1 cellular context compared by ENCODE assay signal in the genomic region with DNA sequence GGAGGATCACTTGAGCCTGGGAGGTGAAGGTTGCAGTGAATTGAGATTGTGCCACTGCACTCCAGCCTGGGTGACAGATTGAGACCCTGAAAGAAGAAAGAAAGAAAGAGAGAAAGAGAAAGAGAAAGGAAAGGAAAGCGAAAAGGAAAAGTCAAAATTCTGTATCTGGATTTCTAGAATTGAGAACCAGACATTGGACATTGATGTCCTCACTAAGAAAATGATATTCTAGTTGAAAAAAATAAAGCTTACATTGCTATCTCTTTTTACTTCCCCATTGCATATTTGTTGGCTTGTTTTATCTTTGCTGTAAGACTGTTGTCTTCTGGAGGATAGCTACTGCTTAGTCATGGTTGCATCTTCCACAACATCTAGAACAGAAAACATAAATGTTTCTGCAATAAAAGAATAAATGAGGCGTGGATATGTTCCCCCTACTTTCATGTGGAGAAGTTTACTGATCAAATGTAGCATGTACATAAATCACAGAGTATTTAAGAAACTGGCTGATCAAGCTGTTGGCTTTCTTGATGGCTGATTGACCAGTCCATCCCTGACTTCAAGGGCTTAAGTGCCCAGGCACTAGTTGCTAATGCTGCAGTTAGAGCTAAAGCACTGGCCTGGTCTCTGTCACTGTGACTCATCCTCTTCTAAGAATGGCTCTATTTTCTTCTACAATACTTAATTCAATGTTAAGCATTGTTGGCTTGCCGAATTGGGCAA.
TF ChIP-seq lines count a peak whose summit lies in the region.

No MANE protein-coding gene starts in this region.

TF ChIP-seq in K562, 482 proteins besides CTCF, POLR2A, EP300 and RAD21 (continued from another document and continues in another):
- TF ChIP-seq, protein P1, sequence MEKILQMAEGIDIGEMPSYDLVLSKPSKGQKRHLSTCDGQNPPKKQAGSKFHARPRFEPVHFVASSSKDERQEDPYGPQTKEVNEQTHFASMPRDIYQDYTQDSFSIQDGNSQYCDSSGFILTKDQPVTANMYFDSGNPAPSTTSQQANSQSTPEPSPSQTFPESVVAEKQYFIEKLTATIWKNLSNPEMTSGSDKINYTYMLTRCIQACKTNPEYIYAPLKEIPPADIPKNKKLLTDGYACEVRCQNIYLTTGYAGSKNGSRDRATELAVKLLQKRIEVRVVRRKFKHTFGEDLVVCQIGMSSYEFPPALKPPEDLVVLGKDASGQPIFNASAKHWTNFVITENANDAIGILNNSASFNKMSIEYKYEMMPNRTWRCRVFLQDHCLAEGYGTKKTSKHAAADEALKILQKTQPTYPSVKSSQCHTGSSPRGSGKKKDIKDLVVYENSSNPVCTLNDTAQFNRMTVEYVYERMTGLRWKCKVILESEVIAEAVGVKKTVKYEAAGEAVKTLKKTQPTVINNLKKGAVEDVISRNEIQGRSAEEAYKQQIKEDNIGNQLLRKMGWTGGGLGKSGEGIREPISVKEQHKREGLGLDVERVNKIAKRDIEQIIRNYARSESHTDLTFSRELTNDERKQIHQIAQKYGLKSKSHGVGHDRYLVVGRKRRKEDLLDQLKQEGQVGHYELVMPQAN (IDR thresholded peaks at IDR 0.05; ENCODE audit: borderline replicate concordance) = peak; percentile 50; the same call in 1 of the 2 replicates
- peak; percentile 50; the same call in 1 of the 2 replicates for TF ChIP-seq CBFA2T2 (conservative IDR thresholded peaks at IDR 0.05)
- TF ChIP-seq, protein P2, sequence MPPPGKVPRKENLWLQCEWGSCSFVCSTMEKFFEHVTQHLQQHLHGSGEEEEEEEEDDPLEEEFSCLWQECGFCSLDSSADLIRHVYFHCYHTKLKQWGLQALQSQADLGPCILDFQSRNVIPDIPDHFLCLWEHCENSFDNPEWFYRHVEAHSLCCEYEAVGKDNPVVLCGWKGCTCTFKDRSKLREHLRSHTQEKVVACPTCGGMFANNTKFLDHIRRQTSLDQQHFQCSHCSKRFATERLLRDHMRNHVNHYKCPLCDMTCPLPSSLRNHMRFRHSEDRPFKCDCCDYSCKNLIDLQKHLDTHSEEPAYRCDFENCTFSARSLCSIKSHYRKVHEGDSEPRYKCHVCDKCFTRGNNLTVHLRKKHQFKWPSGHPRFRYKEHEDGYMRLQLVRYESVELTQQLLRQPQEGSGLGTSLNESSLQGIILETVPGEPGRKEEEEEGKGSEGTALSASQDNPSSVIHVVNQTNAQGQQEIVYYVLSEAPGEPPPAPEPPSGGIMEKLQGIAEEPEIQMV (tag; conservative IDR thresholded peaks at IDR 0.05; ENCODE audit: low read depth) = 0 out of 2 replicates have a peak, but pooled peaks have one; percentile 36
- TF ChIP-seq PHF21A (IDR thresholded peaks at IDR 0.05; ENCODE audit: borderline replicate concordance, low read depth) = no peak
- TF ChIP-seq ZNF316 (IDR thresholded peaks at IDR 0.05) = peak; percentile 93
- TF ChIP-seq, protein P3, sequence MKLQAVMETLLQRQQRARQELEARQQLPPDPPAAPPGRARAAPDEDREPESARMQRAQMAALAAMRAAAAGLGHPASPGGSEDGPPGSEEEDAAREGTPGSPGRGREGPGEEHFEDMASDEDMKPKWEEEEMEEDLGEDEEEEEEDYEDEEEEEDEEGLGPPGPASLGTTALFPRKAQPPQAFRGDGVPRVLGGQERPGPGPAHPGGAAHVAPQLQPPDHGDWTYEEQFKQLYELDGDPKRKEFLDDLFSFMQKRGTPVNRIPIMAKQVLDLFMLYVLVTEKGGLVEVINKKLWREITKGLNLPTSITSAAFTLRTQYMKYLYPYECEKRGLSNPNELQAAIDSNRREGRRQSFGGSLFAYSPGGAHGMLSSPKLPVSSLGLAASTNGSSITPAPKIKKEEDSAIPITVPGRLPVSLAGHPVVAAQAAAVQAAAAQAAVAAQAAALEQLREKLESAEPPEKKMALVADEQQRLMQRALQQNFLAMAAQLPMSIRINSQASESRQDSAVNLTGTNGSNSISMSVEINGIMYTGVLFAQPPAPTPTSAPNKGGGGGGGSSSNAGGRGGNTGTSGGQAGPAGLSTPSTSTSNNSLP (IDR thresholded peaks at IDR 0.05; ENCODE audit: borderline replicate concordance, low read depth, low read length) = peak; percentile 7; the same call in 1 of the 2 replicates
- peak; percentile 66 for TF ChIP-seq GATAD2A (IDR thresholded peaks at IDR 0.05)
- 0 out of 2 replicates have a peak, but pooled peaks have one; percentile 67 for TF ChIP-seq HDAC2 (IDR thresholded peaks at IDR 0.05)
- TF ChIP-seq, protein P4, sequence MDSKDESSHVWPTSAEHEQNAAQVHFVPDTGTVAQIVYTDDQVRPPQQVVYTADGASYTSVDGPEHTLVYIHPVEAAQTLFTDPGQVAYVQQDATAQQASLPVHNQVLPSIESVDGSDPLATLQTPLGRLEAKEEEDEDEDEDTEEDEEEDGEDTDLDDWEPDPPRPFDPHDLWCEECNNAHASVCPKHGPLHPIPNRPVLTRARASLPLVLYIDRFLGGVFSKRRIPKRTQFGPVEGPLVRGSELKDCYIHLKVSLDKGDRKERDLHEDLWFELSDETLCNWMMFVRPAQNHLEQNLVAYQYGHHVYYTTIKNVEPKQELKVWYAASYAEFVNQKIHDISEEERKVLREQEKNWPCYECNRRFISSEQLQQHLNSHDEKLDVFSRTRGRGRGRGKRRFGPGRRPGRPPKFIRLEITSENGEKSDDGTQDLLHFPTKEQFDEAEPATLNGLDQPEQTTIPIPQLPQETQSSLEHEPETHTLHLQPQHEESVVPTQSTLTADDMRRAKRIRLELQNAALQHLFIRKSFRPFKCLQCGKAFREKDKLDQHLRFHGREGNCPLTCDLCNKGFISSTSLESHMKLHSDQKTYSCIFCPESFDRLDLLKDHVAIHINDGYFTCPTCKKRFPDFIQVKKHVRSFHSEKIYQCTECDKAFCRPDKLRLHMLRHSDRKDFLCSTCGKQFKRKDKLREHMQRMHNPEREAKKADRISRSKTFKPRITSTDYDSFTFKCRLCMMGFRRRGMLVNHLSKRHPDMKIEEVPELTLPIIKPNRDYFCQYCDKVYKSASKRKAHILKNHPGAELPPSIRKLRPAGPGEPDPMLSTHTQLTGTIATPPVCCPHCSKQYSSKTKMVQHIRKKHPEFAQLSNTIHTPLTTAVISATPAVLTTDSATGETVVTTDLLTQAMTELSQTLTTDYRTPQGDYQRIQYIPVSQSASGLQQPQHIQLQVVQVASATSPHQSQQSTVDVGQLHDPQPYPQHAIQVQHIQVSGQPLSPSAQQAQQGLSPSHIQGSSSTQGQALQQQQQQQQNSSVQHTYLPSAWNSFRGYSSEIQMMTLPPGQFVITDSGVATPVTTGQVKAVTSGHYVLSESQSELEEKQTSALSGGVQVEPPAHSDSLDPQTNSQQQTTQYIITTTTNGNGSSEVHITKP (IDR thresholded peaks at IDR 0.05; ENCODE audit: partially characterized antibody) = peak; percentile 59
- no peak for TF ChIP-seq TOE1 (IDR thresholded peaks at IDR 0.05; ENCODE audit: borderline replicate concordance)
- no peak for TF ChIP-seq TOE1 (CRISPR knock-in tag; IDR thresholded peaks at IDR 0.05; ENCODE audit: borderline replicate concordance, low read depth)
- TF ChIP-seq ARHGAP35 (IDR thresholded peaks at IDR 0.05; ENCODE audit: partially characterized antibody) = peak; percentile 3
- peak; percentile 91 for TF ChIP-seq ARID1B (IDR thresholded peaks at IDR 0.05)
- TF ChIP-seq SLC30A9 (CRISPR knock-in tag; IDR thresholded peaks at IDR 0.05) = no peak
- peak; percentile 71 for TF ChIP-seq TEAD4 (IDR thresholded peaks at IDR 0.05; ENCODE audit: low read length)
- no peak for TF ChIP-seq TEAD4 (CRISPR knock-in tag; IDR thresholded peaks at IDR 0.05; ENCODE audit: borderline replicate concordance)
- 0 out of 4 replicates have a peak, but pooled peaks of 1 of the 2 experiments have one; percentile 84 for TF ChIP-seq ARNT (IDR thresholded peaks at IDR 0.05)
- TF ChIP-seq, protein P5, sequence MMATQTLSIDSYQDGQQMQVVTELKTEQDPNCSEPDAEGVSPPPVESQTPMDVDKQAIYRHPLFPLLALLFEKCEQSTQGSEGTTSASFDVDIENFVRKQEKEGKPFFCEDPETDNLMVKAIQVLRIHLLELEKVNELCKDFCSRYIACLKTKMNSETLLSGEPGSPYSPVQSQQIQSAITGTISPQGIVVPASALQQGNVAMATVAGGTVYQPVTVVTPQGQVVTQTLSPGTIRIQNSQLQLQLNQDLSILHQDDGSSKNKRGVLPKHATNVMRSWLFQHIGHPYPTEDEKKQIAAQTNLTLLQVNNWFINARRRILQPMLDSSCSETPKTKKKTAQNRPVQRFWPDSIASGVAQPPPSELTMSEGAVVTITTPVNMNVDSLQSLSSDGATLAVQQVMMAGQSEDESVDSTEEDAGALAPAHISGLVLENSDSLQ (IDR thresholded peaks at IDR 0.05) = peak; percentile 35; the same call in 1 of the 2 replicates
- TF ChIP-seq MCM2 (IDR thresholded peaks at IDR 0.05; ENCODE audit: low read depth) = no peak
- TF ChIP-seq JUN (IDR thresholded peaks at IDR 0.05; ENCODE audit: borderline replicate concordance, low read depth, low read length) = 0 out of 2 replicates have a peak, but pooled peaks have one; percentile 2
- TF ChIP-seq JUN (CRISPR knock-in tag; IDR thresholded peaks at IDR 0.05; ENCODE audit: borderline replicate concordance) = no peak
- TF ChIP-seq GABPB1 (CRISPR knock-in tag; IDR thresholded peaks at IDR 0.05) = 0 out of 2 replicates have a peak, but pooled peaks have one; percentile 28
- TF ChIP-seq ZNF766 (CRISPR knock-in tag; conservative IDR thresholded peaks at IDR 0.05) = peak; percentile 54
- peak; percentile 93 for TF ChIP-seq MECOM (CRISPR knock-in tag; IDR thresholded peaks at IDR 0.05)
- no peak for TF ChIP-seq ZNF507 (tag; conservative IDR thresholded peaks at IDR 0.05)
- TF ChIP-seq, protein P6, sequence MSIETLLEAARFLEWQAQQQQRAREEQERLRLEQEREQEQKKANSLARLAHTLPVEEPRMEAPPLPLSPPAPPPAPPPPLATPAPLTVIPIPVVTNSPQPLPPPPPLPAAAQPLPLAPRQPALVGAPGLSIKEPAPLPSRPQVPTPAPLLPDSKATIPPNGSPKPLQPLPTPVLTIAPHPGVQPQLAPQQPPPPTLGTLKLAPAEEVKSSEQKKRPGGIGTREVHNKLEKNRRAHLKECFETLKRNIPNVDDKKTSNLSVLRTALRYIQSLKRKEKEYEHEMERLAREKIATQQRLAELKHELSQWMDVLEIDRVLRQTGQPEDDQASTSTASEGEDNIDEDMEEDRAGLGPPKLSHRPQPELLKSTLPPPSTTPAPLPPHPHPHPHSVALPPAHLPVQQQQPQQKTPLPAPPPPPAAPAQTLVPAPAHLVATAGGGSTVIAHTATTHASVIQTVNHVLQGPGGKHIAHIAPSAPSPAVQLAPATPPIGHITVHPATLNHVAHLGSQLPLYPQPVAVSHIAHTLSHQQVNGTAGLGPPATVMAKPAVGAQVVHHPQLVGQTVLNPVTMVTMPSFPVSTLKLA (conservative IDR thresholded peaks at IDR 0.05) = peak in 1 of 2 experiments; percentile 23; a peak in 2 of 4 replicates
- TF ChIP-seq RCOR1 (IDR thresholded peaks at IDR 0.05; ENCODE audit: borderline replicate concordance in 1 of 2, low read depth in 2 of 2, low read length in 2 of 2) = peak in 1 of 2 experiments; percentile 79; a peak in 2 of 4 replicates
- TF ChIP-seq, protein P7, sequence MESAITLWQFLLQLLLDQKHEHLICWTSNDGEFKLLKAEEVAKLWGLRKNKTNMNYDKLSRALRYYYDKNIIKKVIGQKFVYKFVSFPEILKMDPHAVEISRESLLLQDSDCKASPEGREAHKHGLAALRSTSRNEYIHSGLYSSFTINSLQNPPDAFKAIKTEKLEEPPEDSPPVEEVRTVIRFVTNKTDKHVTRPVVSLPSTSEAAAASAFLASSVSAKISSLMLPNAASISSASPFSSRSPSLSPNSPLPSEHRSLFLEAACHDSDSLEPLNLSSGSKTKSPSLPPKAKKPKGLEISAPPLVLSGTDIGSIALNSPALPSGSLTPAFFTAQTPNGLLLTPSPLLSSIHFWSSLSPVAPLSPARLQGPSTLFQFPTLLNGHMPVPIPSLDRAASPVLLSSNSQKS (CRISPR knock-in tag; IDR thresholded peaks at IDR 0.05) = no peak
- TF ChIP-seq, protein P8, sequence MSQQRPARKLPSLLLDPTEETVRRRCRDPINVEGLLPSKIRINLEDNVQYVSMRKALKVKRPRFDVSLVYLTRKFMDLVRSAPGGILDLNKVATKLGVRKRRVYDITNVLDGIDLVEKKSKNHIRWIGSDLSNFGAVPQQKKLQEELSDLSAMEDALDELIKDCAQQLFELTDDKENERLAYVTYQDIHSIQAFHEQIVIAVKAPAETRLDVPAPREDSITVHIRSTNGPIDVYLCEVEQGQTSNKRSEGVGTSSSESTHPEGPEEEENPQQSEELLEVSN (IDR thresholded peaks at IDR 0.05; ENCODE audit: borderline replicate concordance in 1 of 2, extremely low read depth in 1 of 2, insufficient read depth in 1 of 2, insufficient read length in 1 of 2, low read depth in 1 of 2, low read length in 1 of 2, poor library complexity in 1 of 2, severe bottlenecking in 1 of 2) = no peak
- TF ChIP-seq, protein P9, sequence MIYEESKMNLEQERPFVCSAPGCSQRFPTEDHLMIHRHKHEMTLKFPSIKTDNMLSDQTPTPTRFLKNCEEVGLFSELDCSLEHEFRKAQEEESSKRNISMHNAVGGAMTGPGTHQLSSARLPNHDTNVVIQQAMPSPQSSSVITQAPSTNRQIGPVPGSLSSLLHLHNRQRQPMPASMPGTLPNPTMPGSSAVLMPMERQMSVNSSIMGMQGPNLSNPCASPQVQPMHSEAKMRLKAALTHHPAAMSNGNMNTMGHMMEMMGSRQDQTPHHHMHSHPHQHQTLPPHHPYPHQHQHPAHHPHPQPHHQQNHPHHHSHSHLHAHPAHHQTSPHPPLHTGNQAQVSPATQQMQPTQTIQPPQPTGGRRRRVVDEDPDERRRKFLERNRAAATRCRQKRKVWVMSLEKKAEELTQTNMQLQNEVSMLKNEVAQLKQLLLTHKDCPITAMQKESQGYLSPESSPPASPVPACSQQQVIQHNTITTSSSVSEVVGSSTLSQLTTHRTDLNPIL (CRISPR knock-in tag; IDR thresholded peaks at IDR 0.05) = no peak
- TF ChIP-seq RB1 (IDR thresholded peaks at IDR 0.05; ENCODE audit: low read depth) = no peak
- TF ChIP-seq SMAD2 (IDR thresholded peaks at IDR 0.05; ENCODE audit: low read depth, low read length) = no peak
- TF ChIP-seq, protein P10, sequence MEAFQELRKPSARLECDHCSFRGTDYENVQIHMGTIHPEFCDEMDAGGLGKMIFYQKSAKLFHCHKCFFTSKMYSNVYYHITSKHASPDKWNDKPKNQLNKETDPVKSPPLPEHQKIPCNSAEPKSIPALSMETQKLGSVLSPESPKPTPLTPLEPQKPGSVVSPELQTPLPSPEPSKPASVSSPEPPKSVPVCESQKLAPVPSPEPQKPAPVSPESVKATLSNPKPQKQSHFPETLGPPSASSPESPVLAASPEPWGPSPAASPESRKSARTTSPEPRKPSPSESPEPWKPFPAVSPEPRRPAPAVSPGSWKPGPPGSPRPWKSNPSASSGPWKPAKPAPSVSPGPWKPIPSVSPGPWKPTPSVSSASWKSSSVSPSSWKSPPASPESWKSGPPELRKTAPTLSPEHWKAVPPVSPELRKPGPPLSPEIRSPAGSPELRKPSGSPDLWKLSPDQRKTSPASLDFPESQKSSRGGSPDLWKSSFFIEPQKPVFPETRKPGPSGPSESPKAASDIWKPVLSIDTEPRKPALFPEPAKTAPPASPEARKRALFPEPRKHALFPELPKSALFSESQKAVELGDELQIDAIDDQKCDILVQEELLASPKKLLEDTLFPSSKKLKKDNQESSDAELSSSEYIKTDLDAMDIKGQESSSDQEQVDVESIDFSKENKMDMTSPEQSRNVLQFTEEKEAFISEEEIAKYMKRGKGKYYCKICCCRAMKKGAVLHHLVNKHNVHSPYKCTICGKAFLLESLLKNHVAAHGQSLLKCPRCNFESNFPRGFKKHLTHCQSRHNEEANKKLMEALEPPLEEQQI (IDR thresholded peaks at IDR 0.05) = peak; percentile 65
- no peak for TF ChIP-seq MEF2D (tag; conservative IDR thresholded peaks at IDR 0.05; ENCODE audit: low read depth)
- peak; percentile 80 for TF ChIP-seq ZNF175 (CRISPR knock-in tag; IDR thresholded peaks at IDR 0.05; ENCODE audit: low read depth)
- TF ChIP-seq ZNF589 (CRISPR knock-in tag; IDR thresholded peaks at IDR 0.05; ENCODE audit: low read depth) = peak; percentile 58; the same call in 1 of the 2 replicates
- peak; percentile 95 for TF ChIP-seq NFE2 (IDR thresholded peaks at IDR 0.05; ENCODE audit: low read depth)
- TF ChIP-seq HEY1 (CRISPR knock-in tag; IDR thresholded peaks at IDR 0.05; ENCODE audit: borderline replicate concordance) = peak; percentile 69; the same call in 1 of the 2 replicates
- no peak for TF ChIP-seq ZC3H4 (CRISPR knock-in tag; IDR thresholded peaks at IDR 0.05; ENCODE audit: borderline replicate concordance)
